In genomic region chr19:40811478-40812341, GRCh38 we compare ENCODE assay signal across 8 cellular contexts.
A peak's percentile ranks its signal among the peaks of the same experiment; 100 is the strongest.
DNase-seq lines count a peak whose midpoint lies in the region; ATAC-seq and TF ChIP-seq lines count a peak whose summit lies in the region.

No MANE protein-coding gene starts in this region.

- ATAC-seq in HG02678 (IDR thresholded peaks at IDR 0.05; ENCODE audit: unreplicated experiment) (no peak), GM18505 (IDR thresholded peaks at IDR 0.05; ENCODE audit: unreplicated experiment) (no peak)

- no peak for DNase-seq in GM13976 (ENCODE audit: low spot score)
- no peak for DNase-seq in WERI-Rb-1
- DNase-seq in fibroblast of pulmonary artery (ENCODE audit: low read depth), result no peak
- no peak for DNase-seq in retinal pigment epithelial cell (ENCODE audit: low read depth)
- DNase-seq in GM19238 (ENCODE audit: insufficient read length, low spot score), result no peak
- no peak for DNase-seq in cortex of kidney (lab: John Stamatoyannopoulos, UW)

- TF ChIP-seq POLR2A in GM18505 (IDR thresholded peaks at IDR 0.05; ENCODE audit: borderline replicate concordance, extremely low read depth, insufficient read depth, insufficient read length), result no peak

- H3K4me3 ChIP-seq in WERI-Rb-1 (ENCODE audit: low read depth, low read length), result peak overlapping the region; percentile 35
- peak overlapping the region; percentile 46 for H3K4me3 ChIP-seq in fibroblast of pulmonary artery (replicated peaks; ENCODE audit: low read depth, low read length)
- peak overlapping the region; percentile 14 for H3K4me3 ChIP-seq in retinal pigment epithelial cell (ENCODE audit: low read length)

- in situ Hi-C loops in GM13976 (cut with MboI; ENCODE audit: low sequenced_read_pairs, unreplicated experiment), result loop anchor here (10.0 kb wide), 1 partner anchor 157 kb away; no protein-coding TSS in a partner anchor

- H3K27me3 ChIP-seq in WERI-Rb-1 (ENCODE audit: insufficient read depth, low read depth, severe bottlenecking), result no peaks in the 10 kb centered on the region

- no peak overlapping the region for H3K27ac ChIP-seq in WERI-Rb-1

- H3K9me3 ChIP-seq in WERI-Rb-1 (ENCODE audit: severe bottlenecking), result no peaks in the 10 kb centered on the region

- TF ChIP-seq CTCF in GM13976 (IDR thresholded peaks at IDR 0.05; ENCODE audit: borderline replicate concordance, control extremely low read depth, extremely low read depth, insufficient read depth, missing control alignments) (peak; percentile 20), WERI-Rb-1 (IDR thresholded peaks at IDR 0.05; ENCODE audit: low read depth, low read length) (no peak), fibroblast of pulmonary artery (IDR thresholded peaks at IDR 0.05; ENCODE audit: low read length, missing control alignments) (no peak), retinal pigment epithelial cell (conservative IDR thresholded peaks at IDR 0.05; ENCODE audit: low read depth, low read length) (no peak)

- H3K36me3 ChIP-seq in WERI-Rb-1, result peaks cover 31% of the 10 kb centered on the region
